ENCODE assay signal across 25 cellular contexts in the genomic region with DNA sequence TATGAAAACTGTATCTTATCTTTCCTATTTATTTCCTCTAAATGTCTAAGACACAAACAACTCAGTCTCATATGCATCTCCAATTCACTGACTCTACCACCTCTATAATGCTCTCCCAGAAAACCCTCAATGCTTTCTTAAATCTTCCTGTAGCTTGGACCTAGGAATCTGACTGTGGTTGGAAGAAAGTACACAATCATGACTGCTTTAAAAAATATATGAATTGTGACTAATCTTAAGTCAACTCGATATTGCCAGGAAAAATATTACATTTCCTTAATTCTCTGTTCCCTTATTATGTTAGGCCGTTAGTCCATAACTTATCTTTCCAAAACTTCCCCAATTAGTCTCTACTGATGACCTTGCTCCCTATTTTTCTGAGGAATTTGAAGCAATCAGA.
"Had no signal": no experiment of that assay in that cellular context is flagged by ENCODE, and none has a peak within 500 bp of the region (broad histone marks: within the 10 kb centered on the region; RNA-seq: fewer than 3 reads in every experiment).

No MANE protein-coding gene starts in this region.

- H3K36me3 ChIP-seq: gastrocnemius medialis, transverse colon had no signal

- H3K27me3 Mint-ChIP-seq: activated CD4-positive, alpha-beta T cell treated with anti-CD3 and anti-CD28 coated beads for 36 hours; activated CD8-positive, alpha-beta memory T cell treated with anti-CD3 and anti-CD28 coated beads, Interleukin-2, amount 10 ng/mL, durations not matched to agents 7 days and 5 days; effector memory CD8-positive, alpha-beta T cell had no signal

- DNase-seq: activated CD4-positive, alpha-beta T cell treated with anti-CD3 and anti-CD28 coated beads for 36 hours; activated CD4-positive, CD25-positive, alpha-beta regulatory T cell; activated CD8-positive, alpha-beta memory T cell treated with anti-CD3 and anti-CD28 coated beads, Interleukin-2, amount 10 ng/mL, durations not matched to agents 7 days and 5 days; activated CD8-positive, alpha-beta T cell treated with anti-CD3 and anti-CD28 coated beads, Interleukin-2, amount 10 ng/mL, durations not matched to agents 7 days and 5 days; activated naive CD4-positive, alpha-beta T cell; activated T-cell treated with anti-CD3 and anti-CD28 coated beads, Interleukin-2, amount 50 U/mL, for 72 hours; anterior cingulate cortex; caudate nucleus; cortex of kidney; effector memory CD8-positive, alpha-beta T cell; gastrocnemius medialis; hippocampal formation; left colon; mammary epithelial cell; naive B cell; nephron progenitor cell; right cardiac atrium; stimulated activated CD4-positive, alpha-beta T cell treated with anti-CD3 and anti-CD28 coated beads, Interleukin-2, amount 100 ng/mL, for 48 hours; stimulated activated naive CD4-positive, alpha-beta T cell treated with Interleukin-2 at 50 U/mL for 16 hours; testis; transverse colon had no signal

- H3K27ac ChIP-seq: gastrocnemius medialis, parathyroid adenoma, testis, transverse colon had no signal

- H3K27ac Mint-ChIP-seq: activated CD4-positive, alpha-beta T cell treated with anti-CD3 and anti-CD28 coated beads for 36 hours; activated CD8-positive, alpha-beta memory T cell treated with anti-CD3 and anti-CD28 coated beads, Interleukin-2, amount 10 ng/mL, durations not matched to agents 7 days and 5 days; activated CD8-positive, alpha-beta T cell treated with anti-CD3 and anti-CD28 coated beads, Interleukin-2, amount 10 ng/mL, durations not matched to agents 7 days and 5 days; activated naive CD4-positive, alpha-beta T cell treated with anti-CD3 and anti-CD28 coated beads, Interleukin-2, amount 50 U/mL, for 72 hours; activated T-cell treated with anti-CD3 and anti-CD28 coated beads, Interleukin-2, amount 50 U/mL, for 72 hours; effector memory CD8-positive, alpha-beta T cell; naive B cell; nephron progenitor cell had no signal

- H3K4me3 ChIP-seq: gastrocnemius medialis, testis, transverse colon had no signal

- ATAC-seq: activated CD4-positive, alpha-beta T cell treated with anti-CD3 and anti-CD28 coated beads for 36 hours; activated CD8-positive, alpha-beta memory T cell treated with anti-CD3 and anti-CD28 coated beads, Interleukin-2, amount 10 ng/mL, durations not matched to agents 7 days and 5 days; activated CD8-positive, alpha-beta T cell treated with anti-CD3 and anti-CD28 coated beads, Interleukin-2, amount 10 ng/mL, durations not matched to agents 7 days and 5 days; activated naive CD4-positive, alpha-beta T cell treated with anti-CD3 and anti-CD28 coated beads, Interleukin-2, amount 50 U/mL, for 72 hours; activated T-cell treated with anti-CD3 and anti-CD28 coated beads, Interleukin-2, amount 50 U/mL, for 72 hours; effector memory CD8-positive, alpha-beta T cell; esophagus mucosa; gastrocnemius medialis; left colon; right cardiac atrium had no signal

- H3K27me3 ChIP-seq: gastrocnemius medialis, testis, transverse colon had no signal

- H3K9ac ChIP-seq: parathyroid adenoma had no signal

- H3K36me3 Mint-ChIP-seq: activated CD8-positive, alpha-beta memory T cell treated with anti-CD3 and anti-CD28 coated beads, Interleukin-2, amount 10 ng/mL, durations not matched to agents 7 days and 5 days; activated naive CD4-positive, alpha-beta T cell treated with anti-CD3 and anti-CD28 coated beads, Interleukin-2, amount 50 U/mL, for 72 hours; naive B cell had no signal

- H2AFZ ChIP-seq: parathyroid adenoma had no signal

- H3K9me3 ChIP-seq: gastrocnemius medialis, testis had no signal

- H3K4me1 ChIP-seq: gastrocnemius medialis, parathyroid adenoma, testis, transverse colon had no signal

- H3K4me1 Mint-ChIP-seq: activated CD4-positive, alpha-beta T cell treated with anti-CD3 and anti-CD28 coated beads for 36 hours; activated CD8-positive, alpha-beta memory T cell treated with anti-CD3 and anti-CD28 coated beads, Interleukin-2, amount 10 ng/mL, durations not matched to agents 7 days and 5 days; naive B cell; nephron progenitor cell had no signal

- FAIRE-seq: keratinocyte had no signal

- H3K4me3 Mint-ChIP-seq: activated CD4-positive, alpha-beta T cell treated with anti-CD3 and anti-CD28 coated beads for 36 hours; activated CD8-positive, alpha-beta memory T cell treated with anti-CD3 and anti-CD28 coated beads, Interleukin-2, amount 10 ng/mL, durations not matched to agents 7 days and 5 days; activated CD8-positive, alpha-beta T cell treated with anti-CD3 and anti-CD28 coated beads, Interleukin-2, amount 10 ng/mL, durations not matched to agents 7 days and 5 days; activated T-cell treated with anti-CD3 and anti-CD28 coated beads, Interleukin-2, amount 50 U/mL, for 72 hours; effector memory CD8-positive, alpha-beta T cell; naive B cell; nephron progenitor cell had no signal
